In the genomic region with DNA sequence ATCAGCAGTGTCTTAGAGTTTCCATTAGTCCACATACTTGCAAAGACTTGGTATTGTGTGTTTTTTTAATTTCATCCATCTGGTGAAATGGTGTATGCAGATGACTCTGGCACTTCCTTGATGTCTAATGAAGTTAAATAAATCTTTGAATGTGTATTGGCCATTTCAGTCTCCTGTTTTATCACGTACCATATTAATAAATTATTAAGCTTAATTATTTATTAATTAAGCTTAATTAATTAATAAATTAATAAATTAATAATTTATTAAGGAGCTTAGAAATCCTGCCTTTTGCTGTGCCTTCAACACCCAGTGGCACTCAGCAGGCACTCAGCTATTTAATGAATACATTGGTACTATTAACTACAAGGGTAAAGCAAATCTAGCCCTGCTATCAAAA, we compare ENCODE assay signal across 1 cellular context.
TF ChIP-seq lines count a peak whose summit lies in the region.

No MANE protein-coding gene starts in this region.

TF ChIP-seq in K562, 482 proteins besides CTCF, POLR2A, EP300 and RAD21 (continued from another document):
- TF ChIP-seq, protein P1, sequence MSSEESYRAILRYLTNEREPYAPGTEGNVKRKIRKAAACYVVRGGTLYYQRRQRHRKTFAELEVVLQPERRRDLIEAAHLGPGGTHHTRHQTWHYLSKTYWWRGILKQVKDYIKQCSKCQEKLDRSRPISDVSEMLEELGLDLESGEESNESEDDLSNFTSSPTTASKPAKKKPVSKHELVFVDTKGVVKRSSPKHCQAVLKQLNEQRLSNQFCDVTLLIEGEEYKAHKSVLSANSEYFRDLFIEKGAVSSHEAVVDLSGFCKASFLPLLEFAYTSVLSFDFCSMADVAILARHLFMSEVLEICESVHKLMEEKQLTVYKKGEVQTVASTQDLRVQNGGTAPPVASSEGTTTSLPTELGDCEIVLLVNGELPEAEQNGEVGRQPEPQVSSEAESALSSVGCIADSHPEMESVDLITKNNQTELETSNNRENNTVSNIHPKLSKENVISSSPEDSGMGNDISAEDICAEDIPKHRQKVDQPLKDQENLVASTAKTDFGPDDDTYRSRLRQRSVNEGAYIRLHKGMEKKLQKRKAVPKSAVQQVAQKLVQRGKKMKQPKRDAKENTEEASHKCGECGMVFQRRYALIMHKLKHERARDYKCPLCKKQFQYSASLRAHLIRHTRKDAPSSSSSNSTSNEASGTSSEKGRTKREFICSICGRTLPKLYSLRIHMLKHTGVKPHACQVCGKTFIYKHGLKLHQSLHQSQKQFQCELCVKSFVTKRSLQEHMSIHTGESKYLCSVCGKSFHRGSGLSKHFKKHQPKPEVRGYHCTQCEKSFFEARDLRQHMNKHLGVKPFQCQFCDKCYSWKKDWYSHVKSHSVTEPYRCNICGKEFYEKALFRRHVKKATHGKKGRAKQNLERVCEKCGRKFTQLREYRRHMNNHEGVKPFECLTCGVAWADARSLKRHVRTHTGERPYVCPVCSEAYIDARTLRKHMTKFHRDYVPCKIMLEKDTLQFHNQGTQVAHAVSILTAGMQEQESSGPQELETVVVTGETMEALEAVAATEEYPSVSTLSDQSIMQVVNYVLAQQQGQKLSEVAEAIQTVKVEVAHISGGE (CRISPR knock-in tag; IDR thresholded peaks at IDR 0.05), result no peak
